Comparison of ENCODE assay signal across 8 cellular contexts in genomic region chr6:113630738-113631535, GRCh38.
DNase-seq lines count a peak whose midpoint lies in the region; ATAC-seq and TF ChIP-seq lines count a peak whose summit lies in the region.

No MANE protein-coding gene starts in this region.

- H2AFZ ChIP-seq in SU-DHL-6 (ENCODE audit: low read depth, low read length, severe bottlenecking) (no peak overlapping the region), fibroblast of lung (ENCODE audit: low read length) (no peak overlapping the region)

- peak overlapping the region; percentile 35 for H3K4me3 ChIP-seq in SU-DHL-6 (ENCODE audit: insufficient read depth, low read length, poor library complexity, severe bottlenecking)
- H3K4me3 ChIP-seq in fibroblast of lung (replicated peaks in 1 of 4; ENCODE audit: control extremely low read depth in 1 of 4, insufficient read depth in 1 of 4, low read depth in 3 of 4, low read length in 4 of 4): no peak overlapping the region
- H3K4me3 ChIP-seq in rectal smooth muscle tissue (ENCODE audit: low read length): peak overlapping the region; percentile 33
- no peak overlapping the region for H3K4me3 ChIP-seq in testis

- H3K4me2 ChIP-seq in SU-DHL-6 (ENCODE audit: low read depth, low read length, poor library complexity, severe bottlenecking): peak overlapping the region; percentile 72
- H3K4me2 ChIP-seq in fibroblast of lung (ENCODE audit: extremely low read depth, insufficient read depth, low read length): no peak overlapping the region

- WGBS in testis, 2 donors: 80 to 88% methylated on average over 7 of the region's 7 CpGs

- H3K9ac ChIP-seq in SU-DHL-6 (ENCODE audit: low read length): peak overlapping the region; percentile 33
- H3K9ac ChIP-seq in fibroblast of lung (ENCODE audit: insufficient read depth, low read length): no peak overlapping the region
- no peak overlapping the region for H3K9ac ChIP-seq in rectal smooth muscle tissue (ENCODE audit: low read length)

- H3K27me3 ChIP-seq in SU-DHL-6 (ENCODE audit: low read length): no peaks in the 10 kb centered on the region
- H3K27me3 ChIP-seq in fibroblast of lung (ENCODE audit: control insufficient read depth, insufficient read depth, low read length): no peaks in the 10 kb centered on the region
- no peaks in the 10 kb centered on the region for H3K27me3 ChIP-seq in rectal smooth muscle tissue (ENCODE audit: control insufficient read depth, insufficient read depth, low read length)
- no peaks in the 10 kb centered on the region for H3K27me3 ChIP-seq in testis

- H3K27ac ChIP-seq in SU-DHL-6 (ENCODE audit: low read depth, low read length): peak overlapping the region; percentile 89
- no peak overlapping the region for H3K27ac ChIP-seq in fibroblast of lung (ENCODE audit: insufficient read depth, low read length)
- H3K27ac ChIP-seq in rectal smooth muscle tissue (ENCODE audit: low read depth, low read length): peak overlapping the region; percentile 51
- H3K27ac ChIP-seq in testis: no peak overlapping the region

- H3K79me2 ChIP-seq in SU-DHL-6 (ENCODE audit: insufficient read depth, low read length): no peaks in the 10 kb centered on the region
- H3K79me2 ChIP-seq in fibroblast of lung (ENCODE audit: control insufficient read depth, insufficient read depth, low read length): no peaks in the 10 kb centered on the region

- H3K36me3 ChIP-seq in SU-DHL-6 (ENCODE audit: low read length) (no peaks in the 10 kb centered on the region), fibroblast of lung (ENCODE audit: control insufficient read depth, insufficient read depth, low read length) (no peaks in the 10 kb centered on the region), rectal smooth muscle tissue (ENCODE audit: control insufficient read depth, insufficient read depth, low read length) (no peaks in the 10 kb centered on the region), testis (ENCODE audit: low read depth, missing control alignments) (no peaks in the 10 kb centered on the region)

- DNase-seq in ACHN (peak; percentile 40), fibroblast of lung (ENCODE audit: low read depth in 2 of 2) (peak; percentile 35 to 68), testis (no peak), posterior vena cava (ENCODE audit: low spot score) (no peak)

- H3K9me3 ChIP-seq in SU-DHL-6 (ENCODE audit: insufficient read depth, low read length) (no peaks in the 10 kb centered on the region), fibroblast of lung (ENCODE audit: control insufficient read depth, insufficient read depth, low read depth, low read length) (no peaks in the 10 kb centered on the region), testis (no peaks in the 10 kb centered on the region)

- peaks cover 11% of the 10 kb centered on the region for H3K4me1 ChIP-seq in fibroblast of lung (ENCODE audit: control insufficient read depth, extremely low read depth, insufficient read depth, low read length)
- H3K4me1 ChIP-seq in rectal smooth muscle tissue (ENCODE audit: control insufficient read depth, insufficient read depth, low read length): peaks cover 23% of the 10 kb centered on the region
- H3K4me1 ChIP-seq in testis: peaks cover 6% of the 10 kb centered on the region

- in situ Hi-C loops in ACHN (cut with HindIII; ENCODE audit: low pct_ligation_motif_present, low pct_unique_long_range_greater_than_20kb, low sequenced_read_pairs): no loop called here

- TF ChIP-seq CTCF in SU-DHL-6 (IDR thresholded peaks at IDR 0.05; ENCODE audit: insufficient read depth, low read length, poor library complexity, severe bottlenecking) (no peak), fibroblast of lung (conservative IDR thresholded peaks at IDR 0.05 in 1 of 2, IDR thresholded peaks at IDR 0.05 in 1 of 2; ENCODE audit: low read depth in 1 of 2, low read length in 2 of 2) (no peak), testis (IDR thresholded peaks at IDR 0.05) (no peak)

- ATAC-seq in GM18868 (IDR thresholded peaks at IDR 0.05; ENCODE audit: unreplicated experiment): peak; percentile 49
- peak; percentile 40 for ATAC-seq in HG03060 (IDR thresholded peaks at IDR 0.05; ENCODE audit: low read depth, unreplicated experiment)

- H3K9me2 ChIP-seq in SU-DHL-6 (replicated peaks; ENCODE audit: insufficient read depth, low read length): no peaks in the 10 kb centered on the region

- no peaks in the 10 kb centered on the region for H4K20me1 ChIP-seq in SU-DHL-6 (ENCODE audit: low read depth, low read length)
- H4K20me1 ChIP-seq in fibroblast of lung (ENCODE audit: control insufficient read depth, extremely low read depth, insufficient read depth, low read length): no peaks in the 10 kb centered on the region

- H3F3A ChIP-seq in SU-DHL-6 (ENCODE audit: insufficient read depth): peaks cover 18% of the 10 kb centered on the region

- intact Hi-C loops in testis (cut with DNase I; ENCODE audit: low total_unique reads) (no loop called here), posterior vena cava (cut with DNase I) (no loop called here)

- TF ChIP-seq POLR2A in testis (IDR thresholded peaks at IDR 0.05): no peak

Comparison
In these comparisons a context has a peak if more than half of its experiments do, and no peak if none do; other contexts are left out.
1. DNase-seq: peak in ACHN (single experiment) and fibroblast of lung (2 of 2); none in testis (single experiment) and posterior vena cava (single experiment).
2. H3K27ac ChIP-seq: peak in SU-DHL-6 (single experiment) and rectal smooth muscle tissue (single experiment); none in fibroblast of lung (single experiment) and testis (0 of 2).
3. H3K4me3 ChIP-seq: peak in SU-DHL-6 (single experiment) and rectal smooth muscle tissue (single experiment); none in fibroblast of lung (0 of 4) and testis (0 of 2).